26 cellular contexts compared by ENCODE assay signal in the genomic region with DNA sequence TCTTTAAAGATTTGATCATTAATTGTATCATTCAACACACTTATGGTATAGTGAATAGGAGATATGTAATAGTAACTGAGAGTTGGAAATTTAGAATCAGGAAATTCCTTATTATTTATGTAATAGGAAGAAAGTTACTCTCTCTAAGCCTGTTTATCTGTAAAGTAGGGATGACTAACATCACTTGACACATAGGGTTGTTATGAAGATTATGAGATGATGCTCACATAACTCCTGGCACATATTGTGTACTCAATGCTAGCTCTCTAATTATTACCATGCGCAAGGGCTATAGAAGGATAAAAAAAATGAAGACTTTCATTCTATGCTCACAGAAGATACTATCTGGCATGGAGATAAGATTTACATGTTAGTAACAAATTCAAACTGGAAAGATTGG.
DNase-seq lines count a peak whose midpoint lies in the region; ATAC-seq, FAIRE-seq and TF ChIP-seq lines count a peak whose summit lies in the region.
"Had no signal": no experiment of that assay in that cellular context is flagged by ENCODE, and none has a peak within 500 bp of the region (broad histone marks: within the 10 kb centered on the region; RNA-seq: fewer than 3 reads in every experiment).

No MANE protein-coding gene starts in this region.

- ATAC-seq in HG03565 (IDR thresholded peaks at IDR 0.05; ENCODE audit: unreplicated experiment) (no peak), HG02970 (IDR thresholded peaks at IDR 0.05; ENCODE audit: low FRiP score, unreplicated experiment) (no peak)
- ATAC-seq: GM12878, left colon, PC-3, psoas muscle had no signal

- no peaks in the 10 kb centered on the region for H3K27me3 Mint-ChIP-seq in astrocyte (ENCODE audit: low read depth, unreplicated experiment)
- H3K27me3 Mint-ChIP-seq: activated B cell treated with CpG ODN at 0.5 μM for 24 hours; activated CD4-positive, alpha-beta memory T cell treated with anti-CD3 and anti-CD28 coated beads for 36 hours; CD4-positive, CD25-positive, alpha-beta regulatory T cell; stimulated activated naive CD8-positive, alpha-beta T cell treated with anti-CD3 and anti-CD28 coated beads, Interleukin-15, Interleukin-2, amounts not matched to agents 100 ng/mL and 50 ng/mL, for 24 hours had no signal

- no peak overlapping the region for H2AK5ac ChIP-seq in mesenchymal stem cell (ENCODE audit: low read length, severe bottlenecking)

- H4K20me1 ChIP-seq in astrocyte (ENCODE audit: insufficient read depth, low read length): no peaks in the 10 kb centered on the region

- H3K4ac ChIP-seq in mesenchymal stem cell (ENCODE audit: low read depth in 1 of 2, low read length in 2 of 2): no peak overlapping the region

- no peak overlapping the region for H3K18ac ChIP-seq in mesenchymal stem cell (ENCODE audit: low read depth in 1 of 2, low read length in 2 of 2)

- H3K4me2 ChIP-seq in astrocyte (ENCODE audit: low read length) (no peak overlapping the region), mesenchymal stem cell (ENCODE audit: low read length, poor library complexity, severe bottlenecking) (no peak overlapping the region)
- H3K4me2 ChIP-seq: KMS-11 had no signal

- H2BK120ac ChIP-seq in mesenchymal stem cell (ENCODE audit: low read depth, low read length): no peak overlapping the region

- H3K9ac ChIP-seq in astrocyte (ENCODE audit: low read length) (no peak overlapping the region), mesenchymal stem cell (ENCODE audit: low read length) (no peak overlapping the region)
- H3K9ac ChIP-seq: KMS-11 had no signal

- no peak for FAIRE-seq in astrocyte (lab: Jason Lieb, UNC)
- FAIRE-seq: GM12878 had no signal

- no peak overlapping the region for H3K27ac ChIP-seq in astrocyte (ENCODE audit: low read depth, low read length)
- no peak overlapping the region for H3K27ac ChIP-seq in mesenchymal stem cell (ENCODE audit: low read length, poor library complexity, severe bottlenecking)
- H3K27ac ChIP-seq: adrenal gland, KMS-11, psoas muscle, upper lobe of left lung had no signal

- no peaks in the 10 kb centered on the region for H3K9me3 Mint-ChIP-seq in astrocyte (ENCODE audit: unreplicated experiment)
- H3K9me3 Mint-ChIP-seq: activated B cell treated with CpG ODN at 0.5 μM for 24 hours; activated CD4-positive, alpha-beta memory T cell treated with anti-CD3 and anti-CD28 coated beads for 36 hours; neural crest cell; T-helper 2 cell treated with Interferon-gamma antibody and Interleukin-4, amounts not matched to agents 5 μg/mL and 100 μg/mL, for 36 hours had no signal

- H2AFZ ChIP-seq in astrocyte (ENCODE audit: low read depth, low read length) (no peak overlapping the region), mesenchymal stem cell (ENCODE audit: low read depth, low read length) (no peak overlapping the region)

- no peak overlapping the region for H2BK15ac ChIP-seq in mesenchymal stem cell (ENCODE audit: low read depth, poor library complexity, severe bottlenecking)

- H3K23ac ChIP-seq in mesenchymal stem cell (ENCODE audit: low read length in 2 of 2): no peak overlapping the region

- DNase-seq in HCEC 1CT (peak; percentile 95), astrocyte (ENCODE audit: low read depth) (peak; percentile 6), fibroblast of peridontal ligament (ENCODE audit: extremely low read depth) (peak; percentile 2), mesenchymal stem cell (peak; percentile 38), amniotic stem cell (lab: John Stamatoyannopoulos, UW) (no peak)
- no peak for DNase-seq in activated CD8-positive, alpha-beta memory T cell treated with anti-CD3 and anti-CD28 coated beads for 24 hours
- DNase-seq: activated B cell treated with CpG ODN at 0.5 μM for 24 hours; activated CD4-positive, alpha-beta memory T cell treated with anti-CD3 and anti-CD28 coated beads for 36 hours; activated gamma-delta T cell; activated T-cell treated with anti-CD3 and anti-CD28 coated beads for 4 hours; adrenal gland; CD4-positive, CD25-positive, alpha-beta regulatory T cell; DMS 273 treated with DMSO at 0.1 percent for 48 hours; left colon; NCI-H1694; PC-3; psoas muscle; stimulated activated CD4-positive, alpha-beta T cell treated with anti-CD3 and anti-CD28 coated beads, Interleukin-4, amount 100 ng/mL, for 24 hours; upper lobe of left lung had no signal

- H3K4me1 ChIP-seq in astrocyte (ENCODE audit: insufficient read depth, low read length): no peaks in the 10 kb centered on the region
- H3K4me1 ChIP-seq in mesenchymal stem cell (ENCODE audit: control insufficient read depth, insufficient read depth, low read depth, low read length): no peaks in the 10 kb centered on the region
- H3K4me1 ChIP-seq: adrenal gland, psoas muscle, upper lobe of left lung had no signal

- H4K91ac ChIP-seq in mesenchymal stem cell (ENCODE audit: low read length): no peak overlapping the region

- WGBS in mesenchymal stem cell: no CpG with 5 or more reads among the region's 1 CpG

- H3K79me2 ChIP-seq in astrocyte (ENCODE audit: insufficient read depth, low read length): no peaks in the 10 kb centered on the region

- no peaks in the 10 kb centered on the region for H3K36me3 Mint-ChIP-seq in astrocyte (ENCODE audit: low read depth, unreplicated experiment)
- H3K36me3 Mint-ChIP-seq: activated CD4-positive, alpha-beta memory T cell treated with anti-CD3 and anti-CD28 coated beads for 36 hours; CD4-positive, CD25-positive, alpha-beta regulatory T cell had no signal

- no peak overlapping the region for H2BK12ac ChIP-seq in mesenchymal stem cell (ENCODE audit: low read length in 2 of 2)

- H3K36me3 ChIP-seq in astrocyte (ENCODE audit: insufficient read depth, low read length) (no peaks in the 10 kb centered on the region), mesenchymal stem cell (ENCODE audit: control insufficient read depth in 1 of 2, insufficient read depth in 2 of 2, low read depth in 1 of 2, low read length in 2 of 2) (no peaks in the 10 kb centered on the region)
- H3K36me3 ChIP-seq: adrenal gland, upper lobe of left lung had no signal

- TF ChIP-seq CTCF in astrocyte (IDR thresholded peaks at IDR 0.05; ENCODE audit: insufficient read depth, low read depth, low read length): no peak

- no peaks in the 10 kb centered on the region for H3K79me1 ChIP-seq in mesenchymal stem cell (replicated peaks; ENCODE audit: low read length, poor library complexity, severe bottlenecking)

- H3K27me3 ChIP-seq in astrocyte (ENCODE audit: insufficient read depth, low read length) (no peaks in the 10 kb centered on the region), mesenchymal stem cell (ENCODE audit: control insufficient read depth in 1 of 2, insufficient read depth in 1 of 2, low read length in 2 of 2) (no peaks in the 10 kb centered on the region)
- H3K27me3 ChIP-seq: adrenal gland, upper lobe of left lung had no signal

- no peak overlapping the region for H2BK5ac ChIP-seq in mesenchymal stem cell (ENCODE audit: low read depth, low read length, poor library complexity, severe bottlenecking)

- no peaks in the 10 kb centered on the region for H3K4me1 Mint-ChIP-seq in astrocyte (ENCODE audit: low read depth, unreplicated experiment)
- H3K4me1 Mint-ChIP-seq: activated B cell treated with CpG ODN at 0.5 μM for 24 hours; CD4-positive, CD25-positive, alpha-beta regulatory T cell; neural crest cell had no signal

- no peak overlapping the region for H3K14ac ChIP-seq in mesenchymal stem cell (ENCODE audit: low read length in 2 of 2)

- no peak overlapping the region for H3K4me3 ChIP-seq in astrocyte (ENCODE audit: insufficient read depth, low read depth, low read length)
- H3K4me3 ChIP-seq in mesenchymal stem cell (ENCODE audit: insufficient read depth in 1 of 2, low read depth in 1 of 2, low read length in 2 of 2): no peak overlapping the region
- H3K4me3 ChIP-seq: adrenal gland, GM12878, psoas muscle, upper lobe of left lung had no signal

- no peak overlapping the region for H3K4me3 Mint-ChIP-seq in astrocyte (ENCODE audit: unreplicated experiment)
- H3K4me3 Mint-ChIP-seq: activated B cell treated with CpG ODN at 0.5 μM for 24 hours; activated CD4-positive, alpha-beta memory T cell treated with anti-CD3 and anti-CD28 coated beads for 36 hours; CD4-positive, CD25-positive, alpha-beta regulatory T cell; neural crest cell; stimulated activated naive CD8-positive, alpha-beta T cell treated with anti-CD3 and anti-CD28 coated beads, Interleukin-15, Interleukin-2, amounts not matched to agents 100 ng/mL and 50 ng/mL, for 24 hours; T-helper 2 cell treated with Interferon-gamma antibody and Interleukin-4, amounts not matched to agents 5 μg/mL and 100 μg/mL, for 36 hours had no signal

- H3K27ac Mint-ChIP-seq in astrocyte (ENCODE audit: unreplicated experiment): no peak overlapping the region
- H3K27ac Mint-ChIP-seq: activated B cell treated with CpG ODN at 0.5 μM for 24 hours; activated CD4-positive, alpha-beta memory T cell treated with anti-CD3 and anti-CD28 coated beads for 36 hours; CD4-positive, CD25-positive, alpha-beta regulatory T cell; stimulated activated naive CD8-positive, alpha-beta T cell treated with anti-CD3 and anti-CD28 coated beads, Interleukin-15, Interleukin-2, amounts not matched to agents 100 ng/mL and 50 ng/mL, for 24 hours; T-helper 2 cell treated with Interferon-gamma antibody and Interleukin-4, amounts not matched to agents 5 μg/mL and 100 μg/mL, for 36 hours had no signal

- H4K8ac ChIP-seq in mesenchymal stem cell (ENCODE audit: low read length): no peak overlapping the region

- no peaks in the 10 kb centered on the region for H3K9me3 ChIP-seq in astrocyte (ENCODE audit: insufficient read depth, low read depth, low read length)
- no peaks in the 10 kb centered on the region for H3K9me3 ChIP-seq in mesenchymal stem cell (ENCODE audit: control insufficient read depth, low read length)
- H3K9me3 ChIP-seq: psoas muscle, upper lobe of left lung had no signal

Comparison
In these comparisons a context has a peak if more than half of its experiments do, and no peak if none do; other contexts are left out.
1. DNase-seq: peak in HCEC 1CT (single experiment), astrocyte (single experiment), fibroblast of peridontal ligament (single experiment) and mesenchymal stem cell (single experiment); none in activated CD8-positive, alpha-beta memory T cell treated with anti-CD3 and anti-CD28 coated beads for 24 hours (single experiment) and amniotic stem cell (single experiment).